23 cellular contexts compared by ENCODE assay signal in genomic region chr16:35149550-35149949, GRCh38.
DNase-seq lines count a peak whose midpoint lies in the region; ATAC-seq and TF ChIP-seq lines count a peak whose summit lies in the region.
"Had no signal": no experiment of that assay in that cellular context is flagged by ENCODE, and none has a peak within 500 bp of the region (broad histone marks: within the 10 kb centered on the region; RNA-seq: fewer than 3 reads in every experiment).

No MANE protein-coding gene starts in this region.

- H3K9ac ChIP-seq in smooth muscle cell (ENCODE audit: low read depth): no peak overlapping the region
- H3K9ac ChIP-seq: BLaER1 treated with 17β-estradiol and CSF1 and Interleukin-3, amounts not matched to agents 10 nM and 100 nM had no signal

- ATAC-seq in left lobe of liver (no peak), GM21367 (IDR thresholded peaks at IDR 0.05; ENCODE audit: unreplicated experiment) (no peak)
- ATAC-seq: A549; CD8-positive, alpha-beta T cell; GM12878 had no signal

- H3K36me3 ChIP-seq in esophagus muscularis mucosa (no peaks in the 10 kb centered on the region), spleen (no peaks in the 10 kb centered on the region), smooth muscle cell (ENCODE audit: low read depth) (no peaks in the 10 kb centered on the region)
- H3K36me3 ChIP-seq: BLaER1 treated with 17β-estradiol and CSF1 and Interleukin-3, amounts not matched to agents 10 nM and 100 nM had no signal

- H3K79me2 ChIP-seq in smooth muscle cell (ENCODE audit: low read depth): no peaks in the 10 kb centered on the region

- H3K27me3 ChIP-seq in esophagus muscularis mucosa (no peaks in the 10 kb centered on the region), spleen (replicated peaks in 1 of 7) (no peaks in the 10 kb centered on the region), smooth muscle cell (ENCODE audit: low read depth) (no peaks in the 10 kb centered on the region)
- H3K27me3 ChIP-seq: BLaER1 treated with 17β-estradiol and CSF1 and Interleukin-3, amounts not matched to agents 10 nM and 100 nM had no signal

- peaks cover 0 to 28% (median 10%) of the 10 kb centered on the region in 4 donors for H3K9me3 ChIP-seq in esophagus muscularis mucosa
- peaks cover 0 to 95% (median 86%) of the 10 kb centered on the region in 8 donors for H3K9me3 ChIP-seq in spleen
- no peaks in the 10 kb centered on the region for H3K9me3 ChIP-seq in smooth muscle cell (replicated peaks; ENCODE audit: low read depth)

- no peak for TF ChIP-seq EP300 in esophagus muscularis mucosa (IDR thresholded peaks at IDR 0.05)

- H2AFZ ChIP-seq in smooth muscle cell (ENCODE audit: low read depth): no peak overlapping the region

- H3K4me2 ChIP-seq in smooth muscle cell: no peak overlapping the region
- H3K4me2 ChIP-seq: A549; BLaER1 treated with 17β-estradiol and CSF1 and Interleukin-3, amounts not matched to agents 10 nM and 100 nM had no signal

- no peak overlapping the region for H3K4me3 ChIP-seq in esophagus muscularis mucosa
- no peak overlapping the region for H3K4me3 ChIP-seq in spleen
- no peak overlapping the region for H3K4me3 ChIP-seq in smooth muscle cell
- H3K4me3 ChIP-seq: A549; BLaER1 treated with 17β-estradiol and CSF1 and Interleukin-3, amounts not matched to agents 10 nM and 100 nM; GM12878 had no signal

- DNase-seq in GM13976 (ENCODE audit: low spot score) (peak; percentile 1), esophagus muscularis mucosa (ENCODE audit: extremely low spot score) (peak; percentile 83), left lobe of liver (ENCODE audit: low spot score) (peak; percentile 33), spleen (peak; percentile 59), smooth muscle cell (lab: John Stamatoyannopoulos, UW; ENCODE audit: unreplicated experiment) (no peak), SHP77 treated with DMSO at 0.1 percent for 48 hours (lab: John Stamatoyannopoulos, UW) (no peak)
- DNase-seq: AML-193; CD4-positive, alpha-beta T cell; CD8-positive, alpha-beta T cell; COR-L47; DMS 273 treated with DMSO at 0.1 percent for 48 hours; DMS153; DMS53; DMS79; DND-41; EL; GDM1 had no signal

- H3F3A ChIP-seq in smooth muscle cell (ENCODE audit: low read depth): no peaks in the 10 kb centered on the region

- in situ Hi-C loops in GM13976 (cut with MboI; ENCODE audit: low sequenced_read_pairs, unreplicated experiment): no loop called here

- intact Hi-C loops in esophagus muscularis mucosa (cut with DNase I) (no loop called here), spleen (cut with DNase I; ENCODE audit: low total_unique reads) (no loop called here)

- no peak for TF ChIP-seq POLR2A in esophagus muscularis mucosa (IDR thresholded peaks at IDR 0.05; ENCODE audit: low read depth)
- no peak for TF ChIP-seq POLR2A in spleen (IDR thresholded peaks at IDR 0.05)

- H4K20me1 ChIP-seq in smooth muscle cell (ENCODE audit: low read depth): no peaks in the 10 kb centered on the region
- H4K20me1 ChIP-seq: BLaER1 treated with 17β-estradiol and CSF1 and Interleukin-3, amounts not matched to agents 10 nM and 100 nM had no signal

- H3K27ac ChIP-seq in esophagus muscularis mucosa (replicated peaks in 1 of 4): no peak overlapping the region
- no peak overlapping the region for H3K27ac ChIP-seq in spleen
- H3K27ac ChIP-seq in smooth muscle cell (ENCODE audit: low read depth): no peak overlapping the region
- H3K27ac ChIP-seq: 22Rv1; A549; BLaER1 treated with 17β-estradiol and CSF1 and Interleukin-3, amounts not matched to agents 10 nM and 100 nM; C4-2B had no signal

- WGBS in esophagus muscularis mucosa: 63% methylated on average over 3 of the region's 3 CpGs
- 35 to 66% (median 52%) methylated on average over 2 to 3 of the region's 3 CpGs for WGBS in spleen, 5 donors
- WGBS in smooth muscle cell (ENCODE audit: low lambda C conversion rate): 56% methylated on average over 3 of the region's 3 CpGs

- no peaks in the 10 kb centered on the region for H3K4me1 ChIP-seq in esophagus muscularis mucosa
- no peaks in the 10 kb centered on the region for H3K4me1 ChIP-seq in spleen
- H3K4me1 ChIP-seq in smooth muscle cell (ENCODE audit: low read depth): no peaks in the 10 kb centered on the region
- H3K4me1 ChIP-seq: A549; BLaER1 treated with 17β-estradiol and CSF1 and Interleukin-3, amounts not matched to agents 10 nM and 100 nM had no signal

- TF ChIP-seq CTCF in GM13976 (IDR thresholded peaks at IDR 0.05; ENCODE audit: borderline replicate concordance, control extremely low read depth, extremely low read depth, insufficient read depth, missing control alignments): no peak
- TF ChIP-seq CTCF in esophagus muscularis mucosa (IDR thresholded peaks at IDR 0.05): no peak
- no peak for TF ChIP-seq CTCF in spleen (IDR thresholded peaks at IDR 0.05 in 8 of 11, conservative IDR thresholded peaks at IDR 0.05 in 3 of 11)
- no peak for TF ChIP-seq CTCF in smooth muscle cell (IDR thresholded peaks at IDR 0.05; ENCODE audit: borderline replicate concordance, insufficient read depth, poor library complexity, severe bottlenecking)

Comparison
In these comparisons a context has a peak if more than half of its experiments do, and no peak if none do; other contexts are left out.
1. DNase-seq: peak in GM13976 (single experiment), esophagus muscularis mucosa (single experiment), left lobe of liver (single experiment) and spleen (single experiment); none in smooth muscle cell (single experiment) and SHP77 treated with DMSO at 0.1 percent for 48 hours (single experiment).